In the genomic region with DNA sequence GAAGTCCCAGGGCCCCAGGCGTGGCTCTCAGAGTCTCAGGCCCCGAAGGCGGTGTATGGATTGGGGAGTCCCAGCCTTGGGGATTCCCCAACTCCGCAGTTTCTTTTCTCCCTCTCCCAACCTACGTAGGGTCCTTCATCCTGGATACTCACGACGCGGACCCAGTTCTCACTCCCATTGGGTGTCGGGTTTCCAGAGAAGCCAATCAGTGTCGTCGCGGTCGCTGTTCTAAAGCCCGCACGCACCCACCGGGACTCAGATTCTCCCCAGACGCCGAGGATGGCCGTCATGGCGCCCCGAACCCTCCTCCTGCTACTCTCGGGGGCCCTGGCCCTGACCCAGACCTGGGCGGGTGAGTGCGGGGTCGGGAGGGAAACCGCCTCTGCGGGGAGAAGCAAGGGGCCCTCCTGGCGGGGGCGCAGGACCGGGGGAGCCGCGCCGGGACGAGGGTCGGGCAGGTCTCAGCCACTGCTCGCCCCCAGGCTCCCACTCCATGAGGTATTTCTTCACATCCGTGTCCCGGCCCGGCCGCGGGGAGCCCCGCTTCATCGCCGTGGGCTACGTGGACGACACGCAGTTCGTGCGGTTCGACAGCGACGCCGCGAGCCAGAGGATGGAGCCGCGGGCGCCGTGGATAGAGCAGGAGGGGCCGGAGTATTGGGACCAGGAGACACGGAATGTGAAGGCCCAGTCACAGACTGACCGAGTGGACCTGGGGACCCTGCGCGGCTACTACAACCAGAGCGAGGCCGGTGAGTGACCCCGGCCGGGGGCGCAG, we compare ENCODE assay signal across 8 cellular contexts. TPM values are rescaled to one million over a fixed set of nuclear protein-coding genes. Genes with fewer than 3 reads are reported as not detected.
A peak's percentile ranks its signal among the peaks of the same experiment; 100 is the strongest.
DNase-seq lines count a peak whose midpoint lies in the region; ATAC-seq, FAIRE-seq and TF ChIP-seq lines count a peak whose summit lies in the region.

Gene HLA-A, plus strand, starts transcription at position 258 of the 778 bp plus-strand sequence. Its CDS starts 22 bp downstream, at position 280.

- no peak within 1 kb of the TSS for H3K23ac ChIP-seq in H1 (ENCODE audit: insufficient read length)

- peak; percentile 70 for DNase-seq in COLO668 (lab: John Stamatoyannopoulos, UW; ENCODE audit: unreplicated experiment)
- peak; percentile 96 for DNase-seq in HT-29 (ENCODE audit: low spot score)
- DNase-seq in NOMO-1 (lab: John Stamatoyannopoulos, UW; ENCODE audit: unreplicated experiment in 2 of 2): peak; percentile 75 to 91
- peak; percentile 62 to 82 (median 76) for DNase-seq in activated CD8-positive, alpha-beta memory T cell treated with anti-CD3 and anti-CD28 coated beads for 48 hours (ENCODE audit: low read depth in 2 of 3, low spot score in 2 of 3)
- DNase-seq in H1 (ENCODE audit: low read depth in 1 of 2, low spot score in 2 of 2): peak; percentile 60 to 89
- DNase-seq in memory B cell (ENCODE audit: low spot score in 2 of 2): peak; percentile 86 to 95
- DNase-seq in stimulated activated CD8-positive, alpha-beta memory T cell treated with anti-CD3 and anti-CD28 coated beads, Interleukin-12 subunit alpha, Interleukin-12 subunit beta, amount 100 ng/mL, for 1 hour (ENCODE audit: low read depth): peak; percentile 94

- CTCF ChIA-PET in H1 (lab: Charles Lee; ENCODE audit: partially characterized antibody): no interaction called here

- no peak for TF ChIP-seq EP300 in H1 (IDR thresholded peaks at IDR 0.05; ENCODE audit: borderline replicate concordance in 1 of 2, low read depth in 2 of 2, low read length in 2 of 2)

- peaks cover 42% of the 10 kb centered on the region for H3K4me1 Mint-ChIP-seq in memory B cell

- no peak within 1 kb of the TSS for H2AK5ac ChIP-seq in H1 (ENCODE audit: low read depth, low read length)

- peak within 1 kb of the TSS; percentile 92 for H2AFZ ChIP-seq in H1 (ENCODE audit: low read length)

- no peak within 1 kb of the TSS for H3K14ac ChIP-seq in H1 (ENCODE audit: insufficient read length)

- peak within 1 kb of the TSS; percentile 100 for H3K27ac Mint-ChIP-seq in memory B cell

- H3K18ac ChIP-seq in H1 (ENCODE audit: extremely low read depth, low read length): no peak within 1 kb of the TSS; the same call in 1 of the 2 replicates

- no peak within 1 kb of the TSS for H4K5ac ChIP-seq in H1 (ENCODE audit: insufficient read length, low read depth, low read length)

- ATAC-seq in GM21360 (IDR thresholded peaks at IDR 0.05; ENCODE audit: unreplicated experiment) (peak; percentile 76), memory B cell (ENCODE audit: low read depth) (peak; percentile 80)

- TF ChIP-seq RAD21 in H1 (IDR thresholded peaks at IDR 0.05 in 1 of 2, conservative IDR thresholded peaks at IDR 0.05 in 1 of 2; ENCODE audit: low read depth in 2 of 2, low read length in 2 of 2): no peak

- H3K4me3 Mint-ChIP-seq in memory B cell: peak within 1 kb of the TSS; percentile 95

- H3K27me3 Mint-ChIP-seq in memory B cell: no peaks in the 10 kb centered on the region

- TF ChIP-seq CTCF in H1 (IDR thresholded peaks at IDR 0.05; ENCODE audit: control extremely low read depth in 1 of 3, insufficient read depth in 1 of 3, low read depth in 1 of 3, low read length in 3 of 3): no peak

- peak within 1 kb of the TSS; percentile 54 to 86 (median 62) for H3K4me3 ChIP-seq in H1 (ENCODE audit: extremely low read depth in 1 of 4, insufficient read depth in 2 of 4, low read depth in 3 of 4, low read length in 4 of 4)

- peaks cover 0 to 3% (median under 1%) of the 10 kb centered on the region in 4 experiments; a peak in 3 of 7 replicates for H3K4me1 ChIP-seq in H1 (replicated peaks in 1 of 4; ENCODE audit: control insufficient read depth in 3 of 4, insufficient read depth in 4 of 4, low read length in 3 of 4)

- no peaks in the 10 kb centered on the region for H3K79me1 ChIP-seq in H1 (ENCODE audit: low read depth, low read length)

- H2BK12ac ChIP-seq in H1 (ENCODE audit: low read depth, low read length): no peak within 1 kb of the TSS; the same call in 1 of the 2 replicates

- no peaks in the 10 kb centered on the region for H3K27me3 ChIP-seq in H1 (replicated peaks in 1 of 4; ENCODE audit: control insufficient read depth in 3 of 4, extremely low read depth in 1 of 4, insufficient read depth in 3 of 4, low read length in 3 of 4)

- peak within 1 kb of the TSS in 3 of 4 experiments; percentile 45 to 65 (median 59); a peak in 4 of 7 replicates for H3K9ac ChIP-seq in H1 (replicated peaks in 1 of 4; ENCODE audit: extremely low read depth in 1 of 4, low read depth in 3 of 4, low read length in 3 of 4)

- peaks cover 2 to 21% (median 11%) of the 10 kb centered on the region in 4 experiments; a peak in 5 of 8 replicates for H3K36me3 ChIP-seq in H1 (ENCODE audit: control insufficient read depth in 2 of 4, insufficient read depth in 4 of 4, low read length in 3 of 4)

- no peak within 1 kb of the TSS for H2BK120ac ChIP-seq in H1 (replicated peaks; ENCODE audit: low read depth, low read length)

- H3K23me2 ChIP-seq in H1 (ENCODE audit: low read depth, low read length): peaks cover 4% of the 10 kb centered on the region; the same call in 1 of the 2 replicates

- no peak within 1 kb of the TSS for H4K91ac ChIP-seq in H1 (replicated peaks; ENCODE audit: insufficient read length, low read length)

- 2% methylated on average over 40 of the region's 68 CpGs; no CpG with 5 or more reads in 1 of the 2 experiments for WGBS in H1 (ENCODE audit: extremely low coverage in 1 of 2, insufficient coverage in 1 of 2, insufficient read length in 1 of 2, insufficient replicate concordance in 2 of 2, low coverage in 1 of 2, low lambda C conversion rate in 2 of 2, missing lambda C conversion rate in 1 of 2), 2 experiments

- peak; percentile 68 to 82 for TF ChIP-seq POLR2A in H1 (IDR thresholded peaks at IDR 0.05; ENCODE audit: control extremely low read depth in 1 of 2, low read depth in 2 of 2, low read length in 2 of 2)

- peaks cover 38% of the 10 kb centered on the region for H3K36me3 Mint-ChIP-seq in memory B cell

- no peaks in the 10 kb centered on the region for H3K9me3 Mint-ChIP-seq in memory B cell

- peak within 1 kb of the TSS; percentile 69 to 71 for H3K4me2 ChIP-seq in H1 (ENCODE audit: insufficient read depth in 1 of 2, low read depth in 2 of 2, low read length in 2 of 2)

- peak within 1 kb of the TSS; percentile 85; the same call in 1 of the 2 replicates for H4K8ac ChIP-seq in H1 (ENCODE audit: extremely low read depth, insufficient read depth, low read length)

- peak within 1 kb of the TSS; percentile 59; the same call in 1 of the 2 replicates for H3K27ac ChIP-seq in H1 (ENCODE audit: low read depth, low read length)

- peaks cover 0 to 4% of the 10 kb centered on the region in 2 experiments for H4K20me1 ChIP-seq in H1 (replicated peaks in 1 of 2; ENCODE audit: control insufficient read depth in 1 of 2, insufficient read depth in 2 of 2, low read length in 2 of 2)

- peaks cover 0 to 5% of the 10 kb centered on the region in 2 experiments; a peak in 1 of 4 replicates for H3K79me2 ChIP-seq in H1 (ENCODE audit: control insufficient read depth in 1 of 2, insufficient read depth in 2 of 2, low read length in 2 of 2)

- peak; percentile 32 for FAIRE-seq in H1 (lab: Jason Lieb, UNC)

- H2BK20ac ChIP-seq in H1 (ENCODE audit: low read length): no peak within 1 kb of the TSS

- H2BK5ac ChIP-seq in H1 (ENCODE audit: low read depth, low read length): no peak within 1 kb of the TSS

- H3K56ac ChIP-seq in H1 (replicated peaks; ENCODE audit: insufficient read length, low read depth, low read length): no peak within 1 kb of the TSS

- H2BK15ac ChIP-seq in H1 (ENCODE audit: low read length): no peak within 1 kb of the TSS; the same call in 1 of the 2 replicates

- H3K9me3 ChIP-seq in H1 (ENCODE audit: insufficient read depth in 2 of 2, low read depth in 1 of 2, low read length in 1 of 2): no peaks in the 10 kb centered on the region

- no peak within 1 kb of the TSS for H3K4ac ChIP-seq in H1 (replicated peaks; ENCODE audit: insufficient read length, low read depth, low read length)

- POLR2A ChIA-PET in H1 (lab: Charles Lee; ENCODE audit: partially characterized antibody): interaction anchor here (1.0 to 1.9 kb wide), 5 partner anchors 13 to 33 kb away, joined by 3 to 9 read pairs (median 5); no protein-coding TSS in a partner anchor

TF ChIP-seq in H1, 55 proteins besides CTCF, POLR2A, EP300 and RAD21 (continues in another document):
- TF ChIP-seq CHD2 (IDR thresholded peaks at IDR 0.05; ENCODE audit: low read length) (0 out of 2 replicates have a peak, but pooled peaks have one; percentile 51), CBX5 (IDR thresholded peaks at IDR 0.05; ENCODE audit: low read depth, low read length) (no peak), GTF2F1 (IDR thresholded peaks at IDR 0.05; ENCODE audit: borderline replicate concordance, low read depth, low read length) (0 out of 2 replicates have a peak, but pooled peaks have one; percentile 51), RBBP5 (IDR thresholded peaks at IDR 0.05; ENCODE audit: borderline replicate concordance, low read depth, low read length) (no peak), SP4 (IDR thresholded peaks at IDR 0.05; ENCODE audit: low read length) (no peak), BRCA1 (IDR thresholded peaks at IDR 0.05; ENCODE audit: low read depth, low read length) (no peak), TAF7 (optimal IDR thresholded peaks at IDR 0.05; ENCODE audit: borderline replicate concordance, low read depth, low read length) (peak; percentile 52), TAF1 (IDR thresholded peaks at IDR 0.05; ENCODE audit: low read depth, low read length) (peak; percentile 94), SP1 (IDR thresholded peaks at IDR 0.05; ENCODE audit: low read depth, low read length) (peak; percentile 91)

RNA-seq across cellular contexts. Expression of gene HLA-A, which starts in this region (rescaled TPM):
- total RNA-seq in HT-29 (2014; rRNA removed; shearing (Covaris generic)): 856 and 869 TPM in 2 replicates
- 221 and 226 TPM in 2 replicates for total RNA-seq in H1 (2021; fragmentation: NEBNext Ultra II Directional; extraction: Animal tissue kit (Norgen Biotek cat#: 25700))
- polyA plus RNA-seq in H1 (2011; rRNA removed): 474 and 560 TPM in 2 replicates
- polyA plus RNA-seq in H1 (2011; cell fraction: cytosol; rRNA removed): 548 TPM
- 600 TPM for polyA plus RNA-seq in H1 (2011; cell fraction: nucleus; rRNA removed)
- 259 to 372 TPM (median 349 TPM) in 4 replicates for polyA plus RNA-seq in H1 (2012, experiment 1 of 2)
- 396 TPM for polyA plus RNA-seq in H1 (2012, experiment 2 of 2)
- polyA plus RNA-seq in H1 (2013, experiment 1 of 2): 562 TPM
- polyA plus RNA-seq in H1 (2013, experiment 2 of 2): 595 TPM
- 167 and 181 TPM in 2 replicates for polyA minus RNA-seq in H1 (2011; rRNA and poly(A)+ RNA removed)
- polyA minus RNA-seq in H1 (2011; cell fraction: cytosol; rRNA and poly(A)+ RNA removed): 176 TPM
- 99.6 TPM for polyA minus RNA-seq in H1 (2011; cell fraction: nucleus; rRNA and poly(A)+ RNA removed)

Comparison
In these comparisons a context has a peak if more than half of its experiments do, and no peak if none do; other contexts are left out.
1. Peak in every context shown above with its lines: DNase-seq, ATAC-seq, H3K4me3 ChIP-seq and H3K27ac ChIP-seq.